In genomic region chr6:133985970-133986369, GRCh38 we compare ENCODE assay signal across 17 cellular contexts. TPM values are rescaled to one million over a fixed set of nuclear protein-coding genes. Genes with fewer than 3 reads are reported as not detected.
DNase-seq lines count a peak whose midpoint lies in the region; ATAC-seq and TF ChIP-seq lines count a peak whose summit lies in the region.
"Had no signal": no experiment of that assay in that cellular context is flagged by ENCODE, and none has a peak within 500 bp of the region (broad histone marks: within the 10 kb centered on the region; RNA-seq: fewer than 3 reads in every experiment).

No MANE protein-coding gene starts in this region.

- H2AFZ ChIP-seq in GM23338, result no peak overlapping the region

- CTCF ChIA-PET in activated CD4-positive, alpha-beta T cell treated with anti-CD3 and anti-CD28 coated beads for 36 hours (lab: Charles Lee), result interaction anchor here (0.6 to 4.4 kb wide), 3 partner anchors 12 to 323 kb away, joined by 3 to 29 read pairs (median 4); no protein-coding TSS in a partner anchor

- H3K27me3 ChIP-seq in GM23338 (ENCODE audit: insufficient read depth) (no peaks in the 10 kb centered on the region), endodermal cell (ENCODE audit: control insufficient read depth, insufficient read depth, low read length, poor library complexity, severe bottlenecking) (no peaks in the 10 kb centered on the region), Peyer's patch (no peaks in the 10 kb centered on the region)

- H3K27ac Mint-ChIP-seq in activated CD4-positive, alpha-beta T cell treated with anti-CD3 and anti-CD28 coated beads for 36 hours, result no peak overlapping the region
- H3K27ac Mint-ChIP-seq in GM23338 (peak overlapping the region; percentile 57; the same call in 1 of the 2 replicates), endodermal cell (peak overlapping the region; percentile 56)

- TF ChIP-seq CTCF in GM23338 (conservative IDR thresholded peaks at IDR 0.05; ENCODE audit: low read depth in 2 of 2), result no peak
- no peak for TF ChIP-seq CTCF in VCaP (conservative IDR thresholded peaks at IDR 0.05)
- TF ChIP-seq CTCF in endodermal cell (conservative IDR thresholded peaks at IDR 0.05), result no peak
- TF ChIP-seq CTCF in Peyer's patch (IDR thresholded peaks at IDR 0.05), result no peak

- H3K9ac ChIP-seq in endodermal cell (ENCODE audit: extremely low read depth, low read length, poor library complexity, severe bottlenecking), result no peak overlapping the region

- no peak overlapping the region for H3K27ac ChIP-seq in GM23338 (ENCODE audit: low read depth)
- peak overlapping the region; percentile 40 for H3K27ac ChIP-seq in VCaP
- no peak overlapping the region for H3K27ac ChIP-seq in endodermal cell (ENCODE audit: low read depth, low read length)
- H3K27ac ChIP-seq in Peyer's patch, result no peak overlapping the region

- H3F3A ChIP-seq in GM23338 (replicated peaks; ENCODE audit: low read depth), result no peaks in the 10 kb centered on the region

- DNase-seq in activated CD4-positive, alpha-beta T cell treated with anti-CD3 and anti-CD28 coated beads for 36 hours, result no peak
- DNase-seq in activated CD4-positive, alpha-beta T cell treated with anti-CD3 and anti-CD28 coated beads, Interleukin-2, amount 50 U/mL, for 48 hours, result no peak
- DNase-seq in GM23338 (ENCODE audit: low spot score), result no peak
- no peak for DNase-seq in endodermal cell
- no peak for DNase-seq in NCI-H128 (lab: John Stamatoyannopoulos, UW; ENCODE audit: unreplicated experiment)
- no peak for DNase-seq in Peyer's patch
- DNase-seq: 8988T, C1 segment of cervical spinal cord, EL, MM.1S, NCI-H1105 treated with DMSO at 0.1 percent for 48 hours, NCI-H187 treated with DMSO at 0.1 percent for 48 hours, NCI-H446, NCI-H748 treated with DMSO at 0.1 percent for 48 hours had no signal

- no peak overlapping the region for H3K4me3 Mint-ChIP-seq in activated CD4-positive, alpha-beta T cell treated with anti-CD3 and anti-CD28 coated beads for 36 hours
- no peak overlapping the region for H3K4me3 Mint-ChIP-seq in GM23338
- H3K4me3 Mint-ChIP-seq in endodermal cell, result no peak overlapping the region

- peaks cover 37% of the 10 kb centered on the region for H3K4me1 Mint-ChIP-seq in activated CD4-positive, alpha-beta T cell treated with anti-CD3 and anti-CD28 coated beads for 36 hours
- H3K4me1 Mint-ChIP-seq in GM23338, result peaks cover 32% of the 10 kb centered on the region
- H3K4me1 Mint-ChIP-seq in endodermal cell, result peaks cover 8% of the 10 kb centered on the region

- POLR2A ChIA-PET in activated CD4-positive, alpha-beta T cell treated with anti-CD3 and anti-CD28 coated beads for 36 hours (lab: Charles Lee), result no interaction called here

- 96% methylated on average over 1 of the region's 1 CpG; no CpG with 5 or more reads in 1 of the 2 experiments for WGBS in endodermal cell (ENCODE audit: insufficient coverage in 1 of 2, insufficient read length in 1 of 2), 2 experiments

- peaks cover 44% of the 10 kb centered on the region for H3K36me3 Mint-ChIP-seq in activated CD4-positive, alpha-beta T cell treated with anti-CD3 and anti-CD28 coated beads for 36 hours (ENCODE audit: low read depth)
- peaks cover 29% of the 10 kb centered on the region; the same call in 2 of the 3 replicates for H3K36me3 Mint-ChIP-seq in GM23338 (ENCODE audit: low read depth)
- peaks cover 24% of the 10 kb centered on the region for H3K36me3 Mint-ChIP-seq in endodermal cell (ENCODE audit: low read depth)

- no peaks in the 10 kb centered on the region for H3K27me3 Mint-ChIP-seq in activated CD4-positive, alpha-beta T cell treated with anti-CD3 and anti-CD28 coated beads for 36 hours
- H3K27me3 Mint-ChIP-seq in GM23338 (ENCODE audit: insufficient read depth, low read depth, poor library complexity) (no peaks in the 10 kb centered on the region), endodermal cell (ENCODE audit: insufficient read depth) (no peaks in the 10 kb centered on the region)

- H3K9me2 ChIP-seq in GM23338 (ENCODE audit: insufficient read depth), result no peaks in the 10 kb centered on the region

- no peak overlapping the region for H3K4me2 ChIP-seq in GM23338

- H3K9me3 ChIP-seq in endodermal cell (ENCODE audit: control insufficient read depth, low read length), result no peaks in the 10 kb centered on the region
- no peaks in the 10 kb centered on the region for H3K9me3 ChIP-seq in Peyer's patch

- H4K20me1 ChIP-seq in GM23338 (replicated peaks; ENCODE audit: insufficient read depth), result no peaks in the 10 kb centered on the region; the same call in 1 of the 2 replicates

- H3K4me1 ChIP-seq in GM23338 (ENCODE audit: insufficient read depth), result peaks cover 15% of the 10 kb centered on the region
- H3K4me1 ChIP-seq in endodermal cell (ENCODE audit: control insufficient read depth, insufficient read depth, low read length), result no peaks in the 10 kb centered on the region
- no peaks in the 10 kb centered on the region for H3K4me1 ChIP-seq in Peyer's patch

- no peaks in the 10 kb centered on the region for H3K79me2 ChIP-seq in GM23338 (replicated peaks; ENCODE audit: insufficient read depth)

- H3K9me3 Mint-ChIP-seq in activated CD4-positive, alpha-beta T cell treated with anti-CD3 and anti-CD28 coated beads for 36 hours (ENCODE audit: low read depth), result no peaks in the 10 kb centered on the region
- H3K9me3 Mint-ChIP-seq in GM23338 (no peaks in the 10 kb centered on the region), endodermal cell (no peaks in the 10 kb centered on the region)

- no peak for TF ChIP-seq POLR2A in Peyer's patch (IDR thresholded peaks at IDR 0.05)

- intact Hi-C loops in activated CD4-positive, alpha-beta T cell treated with anti-CD3 and anti-CD28 coated beads for 36 hours (cut with DNase I, micrococcal nuclease), result no loop called here

- H3K36me3 ChIP-seq in GM23338 (ENCODE audit: insufficient read depth), result peaks cover 14% of the 10 kb centered on the region; the same call in 1 of the 2 replicates
- H3K36me3 ChIP-seq in endodermal cell (ENCODE audit: control insufficient read depth, insufficient read depth, low read length), result peaks cover 51% of the 10 kb centered on the region
- peaks cover 0 to 28% (median 0%) of the 10 kb centered on the region in 3 donors for H3K36me3 ChIP-seq in Peyer's patch

- peak; percentile 42 for ATAC-seq in activated CD4-positive, alpha-beta T cell treated with anti-CD3 and anti-CD28 coated beads for 36 hours
- ATAC-seq in GM23338 (no peak), HG02642 (IDR thresholded peaks at IDR 0.05; ENCODE audit: poor library complexity, unreplicated experiment) (no peak)
- ATAC-seq: Right ventricle myocardium inferior had no signal

- H3K4me3 ChIP-seq in GM23338 (no peak overlapping the region), endodermal cell (ENCODE audit: low read length) (no peak overlapping the region), Peyer's patch (no peak overlapping the region)

TF ChIP-seq in GM23338, 12 proteins besides CTCF, POLR2A, EP300 and RAD21:
- TF ChIP-seq POLR2AphosphoS5 (IDR thresholded peaks at IDR 0.05; ENCODE audit: low read depth) (no peak), JUNB (IDR thresholded peaks at IDR 0.05; ENCODE audit: unreplicated experiment) (no peak), CREB1 (CRISPR knock-in tag; IDR thresholded peaks at IDR 0.05; ENCODE audit: low read depth) (no peak), ZNF114 (CRISPR knock-in tag; IDR thresholded peaks at IDR 0.05) (no peak), EZH2phosphoT487 (IDR thresholded peaks at IDR 0.05; ENCODE audit: unreplicated experiment) (no peak), NANOG (IDR thresholded peaks at IDR 0.05; ENCODE audit: borderline replicate concordance) (no peak), STAT1 (IDR thresholded peaks at IDR 0.05; ENCODE audit: unreplicated experiment) (no peak)

RNA-seq across cellular contexts. Expression of gene TBPL1, which starts 32.9 kb away (rescaled TPM):
- total RNA-seq in activated CD4-positive, alpha-beta T cell treated with anti-CD3 and anti-CD28 coated beads for 36 hours, result 10 to 100 TPM; 32.2 to 33.9 TPM
- total RNA-seq in GM23338 (2014; rRNA removed; shearing (Covaris generic)), result 72.9 and 94.9 TPM in 2 replicates
- 139 and 144 TPM in 2 replicates for polyA plus RNA-seq in GM23338 (2016; fragmentation: Nextera tagmentation; extraction: Ambion mirVana)
- total RNA-seq in endodermal cell, result 10 to 100 TPM; 40.4 to 45.4 TPM
- 75.5 TPM for polyA plus RNA-seq in endodermal cell (2013, experiment 1 of 2)
- 60.3 TPM for polyA plus RNA-seq in endodermal cell (2013, experiment 2 of 2)
- total RNA-seq in Peyer's patch, result 10 to 100 TPM in 1 of 4 donors, 1 to 10 TPM in 3; 4.0 to 35.5 (median 6.6) TPM
